8 cellular contexts compared by ENCODE assay signal in genomic region chr13:21060063-21060826, GRCh38. TPM values are rescaled to one million over a fixed set of nuclear protein-coding genes. Genes with fewer than 3 reads are reported as not detected.
DNase-seq lines count a peak whose midpoint lies in the region; ATAC-seq and TF ChIP-seq lines count a peak whose summit lies in the region.

No MANE protein-coding gene starts in this region.

- peak; percentile 9 for ATAC-seq in HG03108 (IDR thresholded peaks at IDR 0.05; ENCODE audit: unreplicated experiment)
- ATAC-seq in heart left ventricle: peak in 3 of 4 donors; percentile 23 to 44 (median 41)
- no peak for ATAC-seq in GM18873 (IDR thresholded peaks at IDR 0.05; ENCODE audit: low FRiP score, unreplicated experiment)

- no peaks in the 10 kb centered on the region for H3K9me3 Mint-ChIP-seq in activated T-helper 1 cell treated with anti-CD3 and anti-CD28 coated beads, Interleukin-12 subunit alpha, Interleukin-12 subunit beta, Interleukin-2, Interleukin-4 antibody, amounts not matched to agents 30 ng/mL and 10 ng/mL and 1 ng/mL, durations not matched to agents 14 hours and 24 hours and 36 hours

- peak overlapping the region; percentile 69 for H3K4me3 Mint-ChIP-seq in activated T-helper 1 cell treated with anti-CD3 and anti-CD28 coated beads, Interleukin-12 subunit alpha, Interleukin-12 subunit beta, Interleukin-2, Interleukin-4 antibody, amounts not matched to agents 30 ng/mL and 10 ng/mL and 1 ng/mL, durations not matched to agents 14 hours and 24 hours and 36 hours

- no peaks in the 10 kb centered on the region for H3K4me1 Mint-ChIP-seq in activated T-helper 1 cell treated with anti-CD3 and anti-CD28 coated beads, Interleukin-12 subunit alpha, Interleukin-12 subunit beta, Interleukin-2, Interleukin-4 antibody, amounts not matched to agents 30 ng/mL and 10 ng/mL and 1 ng/mL, durations not matched to agents 14 hours and 24 hours and 36 hours (ENCODE audit: low read depth)

- H3K4me1 ChIP-seq in heart left ventricle (peaks cover 0 to 57% (median 50%) of the 10 kb centered on the region in 12 donors), prostate gland (replicated peaks) (no peaks in the 10 kb centered on the region)

- H3K27me3 ChIP-seq in heart left ventricle: no peaks in the 10 kb centered on the region
- H3K27me3 ChIP-seq in prostate gland (replicated peaks; ENCODE audit: insufficient read depth): no peaks in the 10 kb centered on the region

- DNase-seq in activated T-cell treated with anti-CD3 and anti-CD28 coated beads, Interleukin-2, amount 50 U/mL, for 1 hour: peak; percentile 31
- no peak for DNase-seq in activated T-cell treated with anti-CD3 and anti-CD28 coated beads for 4 hours
- no peak for DNase-seq in activated T-helper 1 cell treated with anti-CD3 and anti-CD28 coated beads, Interleukin-12 subunit alpha, Interleukin-12 subunit beta, Interleukin-2, Interleukin-4 antibody, amounts not matched to agents 30 ng/mL and 10 ng/mL and 1 ng/mL, durations not matched to agents 14 hours and 24 hours and 36 hours (ENCODE audit: low spot score)
- peak; percentile 44 to 76 (median 60) for DNase-seq in heart left ventricle
- peak; percentile 17 for DNase-seq in prostate gland (ENCODE audit: low spot score)
- DNase-seq in NCI-H2029 treated with DMSO at 0.1 percent for 48 hours (lab: John Stamatoyannopoulos, UW): no peak

- peak overlapping the region; percentile 98 to 100 (median 100) for H3K27ac ChIP-seq in heart left ventricle
- H3K27ac ChIP-seq in prostate gland: peak overlapping the region; percentile 99 to 100

- intact Hi-C loops in activated T-helper 1 cell treated with anti-CD3 and anti-CD28 coated beads, Interleukin-12 subunit alpha, Interleukin-12 subunit beta, Interleukin-2, Interleukin-4 antibody, amounts not matched to agents 30 ng/mL and 10 ng/mL and 1 ng/mL, durations not matched to agents 14 hours and 24 hours and 36 hours (cut with micrococcal nuclease): no loop called here
- intact Hi-C loops in heart left ventricle (cut with DNase I): loop anchor here in 6 of 10 donors (2.0 to 10.0 kb wide), 4 partner anchors 25 to 118 kb away; no protein-coding TSS in a partner anchor
- intact Hi-C loops in prostate gland (cut with DNase I): loop anchor here (5.0 kb wide), 1 partner anchor 118 kb away; no protein-coding TSS in a partner anchor

- H3K9me3 ChIP-seq in heart left ventricle (no peaks in the 10 kb centered on the region), prostate gland (no peaks in the 10 kb centered on the region)

- TF ChIP-seq CTCF in heart left ventricle (IDR thresholded peaks at IDR 0.05): no peak
- no peak for TF ChIP-seq CTCF in prostate gland (IDR thresholded peaks at IDR 0.05)

- no peaks in the 10 kb centered on the region for H3K36me3 Mint-ChIP-seq in activated T-helper 1 cell treated with anti-CD3 and anti-CD28 coated beads, Interleukin-12 subunit alpha, Interleukin-12 subunit beta, Interleukin-2, Interleukin-4 antibody, amounts not matched to agents 30 ng/mL and 10 ng/mL and 1 ng/mL, durations not matched to agents 14 hours and 24 hours and 36 hours (ENCODE audit: low read depth)

- peaks cover 56% of the 10 kb centered on the region for H3K27me3 Mint-ChIP-seq in activated T-helper 1 cell treated with anti-CD3 and anti-CD28 coated beads, Interleukin-12 subunit alpha, Interleukin-12 subunit beta, Interleukin-2, Interleukin-4 antibody, amounts not matched to agents 30 ng/mL and 10 ng/mL and 1 ng/mL, durations not matched to agents 14 hours and 24 hours and 36 hours (ENCODE audit: insufficient read depth)

- H3K4me3 ChIP-seq in heart left ventricle: peak overlapping the region; percentile 73 to 99 (median 96)
- H3K4me3 ChIP-seq in prostate gland: peak overlapping the region; percentile 88 to 99

- 5 to 17% (median 9%) methylated on average over 24 to 81 of the region's 81 CpGs for WGBS in heart left ventricle, 4 donors
- 12% methylated on average over 47 of the region's 81 CpGs for WGBS in prostate gland

- H3K36me3 ChIP-seq in heart left ventricle (no peaks in the 10 kb centered on the region), prostate gland (no peaks in the 10 kb centered on the region)

- no peak overlapping the region for H3K27ac Mint-ChIP-seq in activated T-helper 1 cell treated with anti-CD3 and anti-CD28 coated beads, Interleukin-12 subunit alpha, Interleukin-12 subunit beta, Interleukin-2, Interleukin-4 antibody, amounts not matched to agents 30 ng/mL and 10 ng/mL and 1 ng/mL, durations not matched to agents 14 hours and 24 hours and 36 hours

- TF ChIP-seq POLR2A in heart left ventricle (IDR thresholded peaks at IDR 0.05) (no peak), prostate gland (IDR thresholded peaks at IDR 0.05) (peak; percentile 6)

RNA-seq across cellular contexts. Expression of gene LATS2, which starts 1.1 kb away (rescaled TPM):
- 2.2 and 2.5 TPM in 2 replicates for total RNA-seq in activated T-helper 1 cell treated with anti-CD3 and anti-CD28 coated beads, Interleukin-12 subunit alpha, Interleukin-12 subunit beta, Interleukin-2, Interleukin-4 antibody, amounts not matched to agents 30 ng/mL and 10 ng/mL and 1 ng/mL, durations not matched to agents 14 hours and 24 hours and 36 hours
- total RNA-seq in heart left ventricle (10 to 100 TPM; 16.6 to 35.6 (median 27.1) TPM), prostate gland (10 to 100 TPM; 22.0 to 27.4 TPM)
- 10 to 100 TPM in 1 of 2 donors, 1 to 10 TPM in 1; 7.8 to 22.9 TPM for polyA plus RNA-seq in heart left ventricle

Comparison
In these comparisons a context has a peak if more than half of its experiments do, and no peak if none do; other contexts are left out.
1. DNase-seq: peak in activated T-cell treated with anti-CD3 and anti-CD28 coated beads, Interleukin-2, amount 50 U/mL, for 1 hour (single experiment), heart left ventricle (5 of 5) and prostate gland (single experiment); none in activated T-cell treated with anti-CD3 and anti-CD28 coated beads for 4 hours (single experiment), activated T-helper 1 cell treated with anti-CD3 and anti-CD28 coated beads, Interleukin-12 subunit alpha, Interleukin-12 subunit beta, Interleukin-2, Interleukin-4 antibody, amounts not matched to agents 30 ng/mL and 10 ng/mL and 1 ng/mL, durations not matched to agents 14 hours and 24 hours and 36 hours (single experiment) and NCI-H2029 treated with DMSO at 0.1 percent for 48 hours (single experiment).